13 cellular contexts compared by ENCODE assay signal in genomic region chr9:116377179-116377790, GRCh38.
DNase-seq lines count a peak whose midpoint lies in the region; ATAC-seq and TF ChIP-seq lines count a peak whose summit lies in the region.
"Had no signal": no experiment of that assay in that cellular context is flagged by ENCODE, and none has a peak within 500 bp of the region (broad histone marks: within the 10 kb centered on the region; RNA-seq: fewer than 3 reads in every experiment).

No MANE protein-coding gene starts in this region.

- H3K4me2 ChIP-seq in HCT116 (ENCODE audit: low read length) (peak overlapping the region; percentile 67), skeletal muscle satellite cell (ENCODE audit: low read length) (peak overlapping the region; percentile 51)

- POLR2A ChIA-PET in HCT116 (lab: Charles Lee), result no interaction called here
- POLR2A ChIA-PET in CD8-positive, alpha-beta T cell (lab: Charles Lee), result no interaction called here
- POLR2A ChIA-PET in activated CD8-positive, alpha-beta T cell treated with anti-CD3 and anti-CD28 coated beads, Interleukin-2, amount 10 ng/mL, durations not matched to agents 7 days and 5 days (lab: Charles Lee), result no interaction called here

- H3K36me3 ChIP-seq in HCT116 (ENCODE audit: control insufficient read depth in 1 of 2, insufficient read depth in 2 of 2, low read length in 2 of 2) (no peaks in the 10 kb centered on the region), skeletal muscle satellite cell (ENCODE audit: insufficient read depth, low read length) (no peaks in the 10 kb centered on the region), adrenal gland (replicated peaks in 1 of 2) (no peaks in the 10 kb centered on the region)
- no peaks in the 10 kb centered on the region for H3K36me3 ChIP-seq in CD8-positive, alpha-beta T cell (ENCODE audit: insufficient read depth, low read length)

- H3K27me3 ChIP-seq in HCT116 (ENCODE audit: insufficient read depth, low read length), result no peaks in the 10 kb centered on the region
- peaks cover 3% of the 10 kb centered on the region for H3K27me3 ChIP-seq in skeletal muscle satellite cell (ENCODE audit: control insufficient read depth, insufficient read depth, low read length)
- no peaks in the 10 kb centered on the region for H3K27me3 ChIP-seq in CD8-positive, alpha-beta T cell (ENCODE audit: insufficient read depth, low read length)
- no peaks in the 10 kb centered on the region for H3K27me3 ChIP-seq in adrenal gland

- H3K27ac Mint-ChIP-seq in CD8-positive, alpha-beta T cell, result no peak overlapping the region
- no peak overlapping the region for H3K27ac Mint-ChIP-seq in activated CD8-positive, alpha-beta T cell treated with anti-CD3 and anti-CD28 coated beads, Interleukin-2, amount 10 ng/mL, durations not matched to agents 7 days and 5 days
- H3K27ac Mint-ChIP-seq: activated naive CD4-positive, alpha-beta T cell treated with anti-CD3 and anti-CD28 coated beads, Interleukin-2, amount 10 ng/mL, durations not matched to agents 7 days and 5 days had no signal

- peak; percentile 57 for DNase-seq in HCT116 (ENCODE audit: low read depth, low spot score)
- DNase-seq in SW480 (ENCODE audit: low spot score), result peak; percentile 54
- DNase-seq in fibroblast of pulmonary artery (ENCODE audit: low read depth), result peak; percentile 72
- no peak for DNase-seq in CD8-positive, alpha-beta T cell
- no peak for DNase-seq in activated CD8-positive, alpha-beta T cell treated with anti-CD3 and anti-CD28 coated beads, Interleukin-2, amount 10 ng/mL, durations not matched to agents 7 days and 5 days
- DNase-seq in adrenal gland, result no peak
- DNase-seq: activated CD4-positive, alpha-beta T cell treated with anti-CD3 and anti-CD28 coated beads, Interleukin-2, amount 50 U/mL, for 4 hours; activated naive CD4-positive, alpha-beta T cell treated with anti-CD3 and anti-CD28 coated beads, Interleukin-2, amount 10 ng/mL, durations not matched to agents 7 days and 5 days; DND-41; effector memory CD4-positive, alpha-beta T cell; kidney; MM.1S had no signal

- H3K9ac ChIP-seq in HCT116 (ENCODE audit: low read length), result no peak overlapping the region
- H3K9ac ChIP-seq in skeletal muscle satellite cell (ENCODE audit: low read depth, low read length), result no peak overlapping the region

- no peak; the same call in 1 of the 2 replicates for TF ChIP-seq RAD21 in HCT116 (IDR thresholded peaks at IDR 0.05; ENCODE audit: low read depth)

- peak; percentile 97 for ATAC-seq in HCT116
- no peak for ATAC-seq in CD8-positive, alpha-beta T cell
- no peak for ATAC-seq in activated CD8-positive, alpha-beta T cell treated with anti-CD3 and anti-CD28 coated beads, Interleukin-2, amount 10 ng/mL, durations not matched to agents 7 days and 5 days

- intact Hi-C loops in HCT116 (cut with micrococcal nuclease), result no loop called here
- intact Hi-C loops in CD8-positive, alpha-beta T cell (cut with DNase I, micrococcal nuclease), result no loop called here
- intact Hi-C loops in adrenal gland (cut with DNase I), result no loop called here

- BruUV-seq in HCT116 (replicated peaks; lab: Mats Ljungman, UMichigan), result no TSS peak

- RAD21 ChIA-PET in HCT116 (lab: Charles Lee; ENCODE audit: low non-redundant PET in 1 of 2, low total read pairs in 2 of 2, uncharacterized antibody in 2 of 2, unreplicated experiment in 2 of 2), result no interaction called here

- H3K4me3 Mint-ChIP-seq in CD8-positive, alpha-beta T cell, result no peak overlapping the region
- H3K4me3 Mint-ChIP-seq in activated CD8-positive, alpha-beta T cell treated with anti-CD3 and anti-CD28 coated beads, Interleukin-2, amount 10 ng/mL, durations not matched to agents 7 days and 5 days, result no peak overlapping the region
- H3K4me3 Mint-ChIP-seq: activated naive CD4-positive, alpha-beta T cell treated with anti-CD3 and anti-CD28 coated beads, Interleukin-2, amount 10 ng/mL, durations not matched to agents 7 days and 5 days had no signal

- no peaks in the 10 kb centered on the region for H3K79me2 ChIP-seq in HCT116 (ENCODE audit: insufficient read depth, low read length)

- no peaks in the 10 kb centered on the region for H3K36me3 Mint-ChIP-seq in CD8-positive, alpha-beta T cell
- no peaks in the 10 kb centered on the region for H3K36me3 Mint-ChIP-seq in activated CD8-positive, alpha-beta T cell treated with anti-CD3 and anti-CD28 coated beads, Interleukin-2, amount 10 ng/mL, durations not matched to agents 7 days and 5 days (ENCODE audit: low read depth)
- H3K36me3 Mint-ChIP-seq: activated naive CD4-positive, alpha-beta T cell treated with anti-CD3 and anti-CD28 coated beads, Interleukin-2, amount 10 ng/mL, durations not matched to agents 7 days and 5 days had no signal

- no peaks in the 10 kb centered on the region for H3K4me1 Mint-ChIP-seq in CD8-positive, alpha-beta T cell (ENCODE audit: low read depth)
- no peaks in the 10 kb centered on the region for H3K4me1 Mint-ChIP-seq in activated CD8-positive, alpha-beta T cell treated with anti-CD3 and anti-CD28 coated beads, Interleukin-2, amount 10 ng/mL, durations not matched to agents 7 days and 5 days (ENCODE audit: low read depth)
- H3K4me1 Mint-ChIP-seq: activated naive CD4-positive, alpha-beta T cell treated with anti-CD3 and anti-CD28 coated beads, Interleukin-2, amount 10 ng/mL, durations not matched to agents 7 days and 5 days had no signal

- H3K4me3 ChIP-seq in HCT116 (replicated peaks in 1 of 2; ENCODE audit: low read depth in 1 of 2, low read length in 2 of 2) (no peak overlapping the region), fibroblast of pulmonary artery (replicated peaks; ENCODE audit: low read depth, low read length) (no peak overlapping the region), skeletal muscle satellite cell (ENCODE audit: low read length) (peak overlapping the region; percentile 2), adrenal gland (no peak overlapping the region)
- no peak overlapping the region for H3K4me3 ChIP-seq in CD8-positive, alpha-beta T cell (ENCODE audit: low read depth, low read length)

- TF ChIP-seq CTCF in HCT116 (IDR thresholded peaks at IDR 0.05 in 2 of 3, conservative IDR thresholded peaks at IDR 0.05 in 1 of 3; ENCODE audit: borderline replicate concordance in 1 of 3, insufficient read depth in 1 of 3, low read depth in 2 of 3, low read length in 2 of 3) (no peak), fibroblast of pulmonary artery (IDR thresholded peaks at IDR 0.05; ENCODE audit: low read length, missing control alignments) (no peak), adrenal gland (IDR thresholded peaks at IDR 0.05) (no peak)
- TF ChIP-seq CTCF in CD8-positive, alpha-beta T cell (IDR thresholded peaks at IDR 0.05), result no peak

- H3K27ac ChIP-seq in HCT116 (ENCODE audit: low read depth, low read length) (no peak overlapping the region), adrenal gland (no peak overlapping the region)
- no peak overlapping the region for H3K27ac ChIP-seq in CD8-positive, alpha-beta T cell (ENCODE audit: low read depth, low read length)

- H3K27me3 Mint-ChIP-seq in CD8-positive, alpha-beta T cell (ENCODE audit: low read depth), result no peaks in the 10 kb centered on the region
- H3K27me3 Mint-ChIP-seq in activated CD8-positive, alpha-beta T cell treated with anti-CD3 and anti-CD28 coated beads, Interleukin-2, amount 10 ng/mL, durations not matched to agents 7 days and 5 days (ENCODE audit: low read depth), result peaks cover 3% of the 10 kb centered on the region
- H3K27me3 Mint-ChIP-seq: activated naive CD4-positive, alpha-beta T cell treated with anti-CD3 and anti-CD28 coated beads, Interleukin-2, amount 10 ng/mL, durations not matched to agents 7 days and 5 days had no signal

- H3K4me1 ChIP-seq in HCT116 (ENCODE audit: control insufficient read depth in 1 of 2, insufficient read depth in 2 of 2, low read length in 2 of 2), result peaks cover 11 to 17% of the 10 kb centered on the region in 2 experiments
- peaks cover 16% of the 10 kb centered on the region for H3K4me1 ChIP-seq in skeletal muscle satellite cell (ENCODE audit: control insufficient read depth, insufficient read depth, low read length)
- H3K4me1 ChIP-seq in CD8-positive, alpha-beta T cell (ENCODE audit: insufficient read depth, low read length), result no peaks in the 10 kb centered on the region
- H3K4me1 ChIP-seq in adrenal gland (replicated peaks in 1 of 2), result no peaks in the 10 kb centered on the region

- H3K9me3 ChIP-seq in HCT116 (ENCODE audit: control insufficient read depth in 1 of 2, insufficient read depth in 1 of 2, low read depth in 1 of 2, low read length in 2 of 2) (no peaks in the 10 kb centered on the region), skeletal muscle satellite cell (replicated peaks; ENCODE audit: low read length) (no peaks in the 10 kb centered on the region), adrenal gland (replicated peaks in 1 of 3) (no peaks in the 10 kb centered on the region)
- H3K9me3 ChIP-seq in CD8-positive, alpha-beta T cell (ENCODE audit: low read length), result no peaks in the 10 kb centered on the region

- CTCF ChIA-PET in HCT116 (lab: Charles Lee), result no interaction called here
- CTCF ChIA-PET in CD8-positive, alpha-beta T cell (lab: Charles Lee), result no interaction called here
- CTCF ChIA-PET in activated CD8-positive, alpha-beta T cell treated with anti-CD3 and anti-CD28 coated beads, Interleukin-2, amount 10 ng/mL, durations not matched to agents 7 days and 5 days (lab: Charles Lee), result no interaction called here

- WGBS in adrenal gland, 4 donors, result 68 to 74% (median 70%) methylated on average over 8 of the region's 8 CpGs

- no peaks in the 10 kb centered on the region for H3K9me2 ChIP-seq in HCT116 (ENCODE audit: insufficient read depth)

- H2AFZ ChIP-seq in HCT116 (ENCODE audit: low read depth, low read length, poor library complexity, severe bottlenecking), result no peak overlapping the region

- TF ChIP-seq POLR2A in HCT116 (IDR thresholded peaks at IDR 0.05; ENCODE audit: borderline replicate concordance, extremely low read depth, insufficient read depth, insufficient read length), result no peak
- no peak for TF ChIP-seq POLR2A in adrenal gland (IDR thresholded peaks at IDR 0.05)

- no peaks in the 10 kb centered on the region for H4K20me1 ChIP-seq in HCT116 (ENCODE audit: insufficient read depth)

- H3K9me3 Mint-ChIP-seq in CD8-positive, alpha-beta T cell, result no peaks in the 10 kb centered on the region
- no peaks in the 10 kb centered on the region for H3K9me3 Mint-ChIP-seq in activated CD8-positive, alpha-beta T cell treated with anti-CD3 and anti-CD28 coated beads, Interleukin-2, amount 10 ng/mL, durations not matched to agents 7 days and 5 days (ENCODE audit: insufficient read depth)
- H3K9me3 Mint-ChIP-seq: activated naive CD4-positive, alpha-beta T cell treated with anti-CD3 and anti-CD28 coated beads, Interleukin-2, amount 10 ng/mL, durations not matched to agents 7 days and 5 days had no signal

TF ChIP-seq in HCT116, 20 proteins besides CTCF, POLR2A, EP300 and RAD21 (continues in another document):
- TF ChIP-seq TCF7L2 (IDR thresholded peaks at IDR 0.05; ENCODE audit: borderline replicate concordance, extremely low read depth, insufficient read depth, insufficient read length), result no peak

Comparison
In these comparisons a context has a peak if more than half of its experiments do, and no peak if none do; other contexts are left out.
1. DNase-seq: peak in HCT116 (single experiment), SW480 (single experiment) and fibroblast of pulmonary artery (single experiment); none in CD8-positive, alpha-beta T cell (0 of 7), activated CD8-positive, alpha-beta T cell treated with anti-CD3 and anti-CD28 coated beads, Interleukin-2, amount 10 ng/mL, durations not matched to agents 7 days and 5 days (single experiment) and adrenal gland (0 of 7).